In the genomic region with DNA sequence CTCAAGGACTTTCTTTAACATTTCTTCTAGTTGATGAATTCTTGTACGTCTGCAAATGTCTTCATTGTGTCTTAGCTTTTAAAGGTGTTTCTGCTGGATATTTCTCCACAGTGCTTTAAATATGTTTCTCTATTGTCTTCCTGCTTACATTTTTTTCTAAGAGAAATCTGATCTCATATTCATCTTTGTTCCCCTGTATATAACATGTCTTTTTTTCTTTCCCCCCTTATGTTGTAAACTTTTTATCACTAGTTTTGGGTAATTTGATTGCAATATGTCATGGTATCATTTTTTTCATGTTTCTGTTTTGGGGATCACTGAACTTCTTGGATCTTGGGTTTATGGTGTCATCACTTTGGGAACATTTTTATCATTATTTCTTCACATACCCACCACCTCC, we compare ENCODE assay signal across 9 cellular contexts.
"Had no signal": no experiment of that assay in that cellular context is flagged by ENCODE, and none has a peak within 500 bp of the region (broad histone marks: within the 10 kb centered on the region; RNA-seq: fewer than 3 reads in every experiment).

No MANE protein-coding gene starts in this region.

- FAIRE-seq: HepG2, HTR-8/SVneo, K562 had no signal

- H3K27me3 Mint-ChIP-seq: IgD-negative memory B cell had no signal

- DNase-seq: IMR-90, KBM-7, KG1 had no signal

- H3K9ac ChIP-seq: KMS-11 had no signal

- H3K4me3 ChIP-seq: K562 had no signal

- H3K27ac ChIP-seq: HL-60, KMS-11 had no signal

- ATAC-seq: HepG2, K562 had no signal

- H3K27ac Mint-ChIP-seq: IgD-negative memory B cell had no signal
